11 cellular contexts compared by ENCODE assay signal in the genomic region with DNA sequence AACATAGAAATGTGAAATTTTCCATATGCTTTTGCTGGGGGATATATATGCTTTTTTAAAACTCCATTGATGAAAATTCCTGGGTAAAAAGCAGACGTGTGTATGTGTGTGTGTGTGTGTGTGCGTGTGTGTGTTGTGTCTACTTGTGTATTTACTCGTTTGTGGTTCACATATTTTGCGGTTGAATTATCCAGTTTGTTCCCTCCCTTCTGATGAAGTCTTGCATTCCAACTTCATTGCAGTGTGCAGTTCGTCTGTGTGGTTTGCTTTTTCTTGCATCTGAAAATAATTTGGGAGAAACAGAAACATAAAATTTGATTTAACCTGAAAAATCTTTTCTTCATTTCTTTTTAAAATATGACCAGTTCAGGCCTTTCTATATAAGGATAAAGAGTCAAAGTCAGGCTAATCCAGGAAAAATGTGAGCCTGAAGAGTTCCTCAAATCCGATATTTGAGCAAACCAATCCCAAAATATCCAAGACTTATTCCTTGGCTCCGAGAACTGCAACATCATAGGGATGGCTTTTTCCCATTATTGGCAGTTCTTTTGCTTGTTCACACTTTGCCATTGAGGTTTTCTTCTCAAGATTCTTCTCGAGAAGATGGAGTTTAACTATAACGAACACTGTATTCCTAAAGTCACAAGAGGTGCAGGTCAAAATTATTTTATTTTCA.
DNase-seq lines count a peak whose midpoint lies in the region; ATAC-seq, FAIRE-seq and TF ChIP-seq lines count a peak whose summit lies in the region.
"Had no signal": no experiment of that assay in that cellular context is flagged by ENCODE, and none has a peak within 500 bp of the region (broad histone marks: within the 10 kb centered on the region; RNA-seq: fewer than 3 reads in every experiment).

No MANE protein-coding gene starts in this region.

- H3K9me3 Mint-ChIP-seq in CD4-positive, alpha-beta memory T cell = peaks cover 0 to 3% (median 0%) of the 10 kb centered on the region in 8 donors
- H3K9me3 Mint-ChIP-seq: stimulated activated naive CD8-positive, alpha-beta T cell treated with anti-CD3 and anti-CD28 coated beads, Interleukin-15, amount 100 ng/mL, for 72 hours had no signal

- CTCF ChIA-PET in CD4-positive, alpha-beta memory T cell (lab: Charles Lee; ENCODE audit: partially characterized antibody) = no interaction called here

- TF ChIP-seq CTCF in WI38 (IDR thresholded peaks at IDR 0.05; ENCODE audit: low read depth, low read length) = no peak

- POLR2A ChIA-PET in CD4-positive, alpha-beta memory T cell (lab: Charles Lee; ENCODE audit: partially characterized antibody) = no interaction called here

- peak overlapping the region; percentile 30; the same call in 1 of the 2 replicates for H3K4me3 ChIP-seq in WI38 (ENCODE audit: low read depth, low read length)
- H3K4me3 ChIP-seq in CD4-positive, alpha-beta memory T cell (ENCODE audit: low read length in 2 of 2) = no peak overlapping the region

- DNase-seq in GM19239 (ENCODE audit: insufficient read length, low spot score) = no peak
- DNase-seq in fibroblast of the conjunctiva (ENCODE audit: low read depth) = peak; percentile 72
- peak; percentile 44 for DNase-seq in urothelium cell line (ENCODE audit: low spot score)
- no peak for DNase-seq in OCI-M1 (lab: John Stamatoyannopoulos, UW)
- DNase-seq in CD4-positive, alpha-beta memory T cell = no peak
- DNase-seq: amygdala; islet precursor cell; NCI-H1048; stimulated activated naive CD8-positive, alpha-beta T cell treated with anti-CD3 and anti-CD28 coated beads, Interleukin-15, amount 100 ng/mL, for 72 hours had no signal

- H3K27me3 ChIP-seq in CD4-positive, alpha-beta memory T cell (ENCODE audit: insufficient read depth, low read length) = no peaks in the 10 kb centered on the region

- no peaks in the 10 kb centered on the region for H3K4me1 ChIP-seq in CD4-positive, alpha-beta memory T cell (ENCODE audit: insufficient read depth, low read length)

- intact Hi-C loops in CD4-positive, alpha-beta memory T cell (cut with micrococcal nuclease) = no loop called here

- H3K27me3 Mint-ChIP-seq in CD4-positive, alpha-beta memory T cell = peaks cover 0 to 1% of the 10 kb centered on the region in 2 donors
- H3K27me3 Mint-ChIP-seq: stimulated activated naive CD8-positive, alpha-beta T cell treated with anti-CD3 and anti-CD28 coated beads, Interleukin-15, amount 100 ng/mL, for 72 hours had no signal

- H3K36me3 ChIP-seq in CD4-positive, alpha-beta memory T cell (ENCODE audit: insufficient read depth, low read length) = no peaks in the 10 kb centered on the region

- no peaks in the 10 kb centered on the region for H3K9me3 ChIP-seq in CD4-positive, alpha-beta memory T cell (ENCODE audit: control insufficient read depth in 1 of 2, low read length in 2 of 2)

- no peak for ATAC-seq in HG03520 (IDR thresholded peaks at IDR 0.05; ENCODE audit: unreplicated experiment)
- ATAC-seq: stimulated activated naive CD8-positive, alpha-beta T cell treated with anti-CD3 and anti-CD28 coated beads, Interleukin-15, amount 100 ng/mL, for 72 hours had no signal

- H3K27ac ChIP-seq in CD4-positive, alpha-beta memory T cell (ENCODE audit: low read depth, low read length) = no peak overlapping the region

- peak; percentile 54 for FAIRE-seq in GM19239 (lab: Jason Lieb, UNC)
- peak; percentile 79 for FAIRE-seq in urothelium cell line (lab: Jason Lieb, UNC)

- H3K27ac Mint-ChIP-seq in CD4-positive, alpha-beta memory T cell = no peak overlapping the region
- H3K27ac Mint-ChIP-seq: stimulated activated naive CD8-positive, alpha-beta T cell treated with anti-CD3 and anti-CD28 coated beads, Interleukin-15, amount 100 ng/mL, for 72 hours had no signal

- H3K36me3 Mint-ChIP-seq in CD4-positive, alpha-beta memory T cell = no peaks in the 10 kb centered on the region

- H3K4me1 Mint-ChIP-seq in CD4-positive, alpha-beta memory T cell = no peaks in the 10 kb centered on the region
- H3K4me1 Mint-ChIP-seq: stimulated activated naive CD8-positive, alpha-beta T cell treated with anti-CD3 and anti-CD28 coated beads, Interleukin-15, amount 100 ng/mL, for 72 hours had no signal

- no peak overlapping the region for H3K4me3 Mint-ChIP-seq in CD4-positive, alpha-beta memory T cell
- H3K4me3 Mint-ChIP-seq: stimulated activated naive CD8-positive, alpha-beta T cell treated with anti-CD3 and anti-CD28 coated beads, Interleukin-15, amount 100 ng/mL, for 72 hours had no signal

Comparison
In these comparisons a context has a peak if more than half of its experiments do, and no peak if none do; other contexts are left out.
1. DNase-seq: peak in fibroblast of the conjunctiva (single experiment) and urothelium cell line (single experiment); none in GM19239 (single experiment), OCI-M1 (single experiment) and CD4-positive, alpha-beta memory T cell (0 of 5).